ENCODE assay signal across 8 cellular contexts in the genomic region with DNA sequence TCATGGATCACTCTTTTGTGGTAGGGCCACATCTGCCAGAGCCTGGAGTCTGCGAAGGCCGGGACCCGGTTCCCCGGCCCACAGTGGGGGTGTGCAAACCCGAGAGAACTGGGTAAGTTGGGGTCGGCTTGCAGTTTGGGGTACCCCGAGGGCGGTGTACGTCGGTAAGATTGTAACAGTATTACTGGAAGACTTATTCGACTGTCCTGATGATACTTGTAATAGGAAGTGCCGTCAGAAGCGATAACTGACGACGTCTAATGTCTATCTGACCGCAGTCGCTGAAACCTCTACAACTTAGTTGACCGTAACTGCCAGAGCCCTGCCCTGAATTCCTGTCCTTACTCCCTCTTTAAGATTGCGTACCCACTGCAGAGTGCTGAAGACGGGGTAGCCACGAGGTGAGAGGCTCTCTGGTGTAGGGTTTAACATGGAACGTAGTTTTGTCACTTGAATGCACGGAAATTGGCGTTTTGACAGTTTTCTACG. TPM values are rescaled to one million over a fixed set of nuclear protein-coding genes. Genes with fewer than 3 reads are reported as not detected.
DNase-seq lines count a peak whose midpoint lies in the region; ATAC-seq and TF ChIP-seq lines count a peak whose summit lies in the region.

No MANE protein-coding gene starts in this region.

- no peak overlapping the region for H2BK120ac ChIP-seq in neuronal stem cell (ENCODE audit: low read depth, low read length)

- H3K4me1 ChIP-seq in BLaER1 (peaks cover 66% of the 10 kb centered on the region), esophagus muscularis mucosa (peaks cover 26 to 56% (median 53%) of the 10 kb centered on the region in 4 donors), neuronal stem cell (ENCODE audit: control insufficient read depth in 2 of 2, insufficient read depth in 1 of 2, low read depth in 1 of 2, low read length in 2 of 2) (peaks cover 14 to 25% of the 10 kb centered on the region in 2 donors)

- H3K4me2 ChIP-seq in BLaER1 = peak overlapping the region; percentile 98
- peak overlapping the region; percentile 82 for H3K4me2 ChIP-seq in neuronal stem cell (ENCODE audit: insufficient read depth, low read length, poor library complexity, severe bottlenecking)

- H3K9me3 Mint-ChIP-seq in T-cell = no peaks in the 10 kb centered on the region

- ATAC-seq in GM21825 (IDR thresholded peaks at IDR 0.05; ENCODE audit: unreplicated experiment) (peak; percentile 3), T-cell (replicated peaks in 1 of 4) (peak in 2 of 4 experiments; percentile 1 to 4)

- peak overlapping the region; percentile 91 for H3K18ac ChIP-seq in neuronal stem cell (ENCODE audit: low read length)

- H3K9ac ChIP-seq in BLaER1 (peak overlapping the region; percentile 98), neuronal stem cell (ENCODE audit: low read depth, low read length, poor library complexity) (peak overlapping the region; percentile 74)

- H2BK12ac ChIP-seq in neuronal stem cell (ENCODE audit: low read length) = no peak overlapping the region

- peaks cover 49 to 55% (median 55%) of the 10 kb centered on the region in 3 donors for H3K4me1 Mint-ChIP-seq in T-cell

- POLR2A ChIA-PET in T-cell (lab: Charles Lee) = interaction anchor here in 1 of 2 donors (1.3 to 1.6 kb wide), 2 partner anchors 58 to 97 kb away, joined by 8 to 19 read pairs; a partner anchor contains a TSS

- no peak for TF ChIP-seq POLR2A in esophagus muscularis mucosa (IDR thresholded peaks at IDR 0.05; ENCODE audit: low read depth)

- H3K9me3 ChIP-seq in BLaER1 = no peaks in the 10 kb centered on the region
- H3K9me3 ChIP-seq in esophagus muscularis mucosa = no peaks in the 10 kb centered on the region
- no peaks in the 10 kb centered on the region for H3K9me3 ChIP-seq in neuronal stem cell (replicated peaks in 1 of 2; ENCODE audit: control insufficient read depth in 2 of 2, insufficient read depth in 1 of 2, low read depth in 1 of 2, low read length in 2 of 2)

- intact Hi-C loops in esophagus muscularis mucosa (cut with DNase I) = loop anchor here (5.0 kb wide), 1 partner anchor 52 kb away; no protein-coding TSS in a partner anchor

- peaks cover 13% of the 10 kb centered on the region for H3K79me1 ChIP-seq in neuronal stem cell (ENCODE audit: low read depth, low read length)

- peak overlapping the region; percentile 57 for H2AFZ ChIP-seq in neuronal stem cell (ENCODE audit: low read length)

- H4K91ac ChIP-seq in neuronal stem cell (ENCODE audit: low read depth, low read length, poor library complexity) = no peak overlapping the region

- peak overlapping the region; percentile 33 for H3K14ac ChIP-seq in neuronal stem cell (ENCODE audit: low read length)

- no peak for TF ChIP-seq CTCF in esophagus muscularis mucosa (IDR thresholded peaks at IDR 0.05)

- H2BK15ac ChIP-seq in neuronal stem cell (ENCODE audit: low read length) = no peak overlapping the region

- H3K27ac ChIP-seq in BLaER1 = peak overlapping the region; percentile 97
- H3K27ac ChIP-seq in esophagus muscularis mucosa (replicated peaks in 1 of 4) = peak overlapping the region; percentile 78 to 88 (median 83)
- H3K27ac ChIP-seq in neuronal stem cell (replicated peaks; ENCODE audit: low read length) = no peak overlapping the region

- no peak overlapping the region for H2BK5ac ChIP-seq in neuronal stem cell (ENCODE audit: low read length)

- H3K23ac ChIP-seq in neuronal stem cell (ENCODE audit: low read depth, low read length, poor library complexity) = peak overlapping the region; percentile 19

- H3K4me3 Mint-ChIP-seq in T-cell = peak overlapping the region; percentile 97 to 100 (median 97)

- peak overlapping the region; percentile 31 for H2AK5ac ChIP-seq in neuronal stem cell (ENCODE audit: low read depth, low read length)

- no peaks in the 10 kb centered on the region for H3K27me3 ChIP-seq in BLaER1
- no peaks in the 10 kb centered on the region for H3K27me3 ChIP-seq in esophagus muscularis mucosa
- H3K27me3 ChIP-seq in neuronal stem cell (ENCODE audit: control insufficient read depth in 3 of 3, insufficient read depth in 3 of 3, low read depth in 1 of 3, low read length in 3 of 3) = peaks cover 0 to 4% (median 0%) of the 10 kb centered on the region in 3 experiments

- peaks cover 33% of the 10 kb centered on the region for H3K36me3 Mint-ChIP-seq in T-cell

- peak overlapping the region; percentile 91 for H3K4me3 ChIP-seq in BLaER1
- H3K4me3 ChIP-seq in esophagus muscularis mucosa = peak overlapping the region; percentile 71 to 85 (median 76)
- peak overlapping the region; percentile 86 to 93 for H3K4me3 ChIP-seq in neuronal stem cell (ENCODE audit: low read length in 2 of 2)

- CTCF ChIA-PET in T-cell (lab: Charles Lee) = interaction anchor here (0.5 to 1.3 kb wide), 4 partner anchors 11 to 447 kb away, joined by 3 to 6 read pairs (median 4); no protein-coding TSS in a partner anchor

- no peak overlapping the region for H4K8ac ChIP-seq in neuronal stem cell (ENCODE audit: low read depth, low read length)

- TF ChIP-seq EP300 in esophagus muscularis mucosa (IDR thresholded peaks at IDR 0.05) = no peak

- no peaks in the 10 kb centered on the region for H3K27me3 Mint-ChIP-seq in T-cell

- no peak overlapping the region for H3K4ac ChIP-seq in neuronal stem cell (ENCODE audit: low read length)

- 4% methylated on average over 12 of the region's 25 CpGs for WGBS in esophagus muscularis mucosa
- no CpG with 5 or more reads among the region's 25 CpGs for WGBS in neuronal stem cell (ENCODE audit: extremely low coverage in 2 of 2, insufficient read length in 2 of 2, insufficient replicate concordance in 1 of 2), 2 donors

- DNase-seq in T-cell (peak in 30 of 34 experiments; percentile 8 to 51 (median 28)), esophagus muscularis mucosa (ENCODE audit: extremely low spot score) (no peak), neuronal stem cell (ENCODE audit: low spot score) (no peak), hypothalamus (lab: John Stamatoyannopoulos, UW) (no peak), EL (no peak), iPS-NIHi7 (ENCODE audit: extremely low spot score) (no peak)

- H3K36me3 ChIP-seq in BLaER1 = peaks cover 48% of the 10 kb centered on the region
- H3K36me3 ChIP-seq in esophagus muscularis mucosa = peaks cover 30 to 40% (median 37%) of the 10 kb centered on the region in 4 donors
- peaks cover 38 to 49% of the 10 kb centered on the region in 2 donors for H3K36me3 ChIP-seq in neuronal stem cell (replicated peaks in 1 of 2; ENCODE audit: control insufficient read depth in 2 of 2, insufficient read depth in 2 of 2, low read length in 2 of 2)

- peak overlapping the region; percentile 97 to 98 for H3K27ac Mint-ChIP-seq in T-cell

- H4K20me1 ChIP-seq in BLaER1 = peaks cover 47% of the 10 kb centered on the region

RNA-seq across cellular contexts. Expression of a gene that starts 24.0 kb away (rescaled TPM):
- total RNA-seq in T-cell (100 to 1,000 TPM in 4 of 5 donors, 10 to 100 TPM in 1; 91.3 to 127 (median 122) TPM), esophagus muscularis mucosa (10 to 100 TPM; 11.3 to 19.1 (median 17.7) TPM)
- polyA plus RNA-seq in neuronal stem cell (2013, experiment 1 of 2) = 0.36 TPM
- 0.30 TPM for polyA plus RNA-seq in neuronal stem cell (2013, experiment 2 of 2)

RNA-seq across cellular contexts. Expression of a gene that starts 52.6 kb away (rescaled TPM):
- total RNA-seq in T-cell = 1 to 10 TPM; 3.5 to 7.8 (median 5.4) TPM
- 1 to 10 TPM in 2 of 4 donors, under 1 TPM in 2; 0.83 to 3.5 (median 2.0) TPM for total RNA-seq in esophagus muscularis mucosa
- polyA plus RNA-seq in neuronal stem cell (2013, experiment 1 of 2) = 2.7 TPM
- polyA plus RNA-seq in neuronal stem cell (2013, experiment 2 of 2) = 2.6 TPM

RNA-seq across cellular contexts. Expression of a gene that starts 58.5 kb away (rescaled TPM):
- total RNA-seq in T-cell = 100 to 1,000 TPM; 669 to 892 (median 718) TPM
- total RNA-seq in esophagus muscularis mucosa = 1,000 to 10,000 TPM in 2 of 4 donors, 100 to 1,000 TPM in 2; 713 to 1,130 (median 983) TPM
- polyA plus RNA-seq in neuronal stem cell (2013, experiment 1 of 2) = 3,085 TPM
- 3,088 TPM for polyA plus RNA-seq in neuronal stem cell (2013, experiment 2 of 2)

Comparison
In these comparisons a context has a peak if more than half of its experiments do, and no peak if none do; other contexts are left out.
1. DNase-seq: peak in T-cell (30 of 34); none in esophagus muscularis mucosa (single experiment), neuronal stem cell (single experiment), hypothalamus (0 of 51), EL (single experiment) and iPS-NIHi7 (single experiment).
2. RNA of a gene that starts 24.0 kb away (total RNA-seq): 91.3 to 127 TPM in T-cell; 11.3 to 19.1 TPM in esophagus muscularis mucosa; every median in the first group is over 4 times any median in the second.
3. Peak in every context shown above with its lines, with median percentiles within 50 percentile points of each other: H3K4me3 ChIP-seq.